ENCODE assay signal across 25 cellular contexts in genomic region chr6:88006559-88006958, GRCh38. TPM values are rescaled to one million over a fixed set of nuclear protein-coding genes. Genes with fewer than 3 reads are reported as not detected.
DNase-seq lines count a peak whose midpoint lies in the region; ATAC-seq and TF ChIP-seq lines count a peak whose summit lies in the region.
"Had no signal": no experiment of that assay in that cellular context is flagged by ENCODE, and none has a peak within 500 bp of the region (broad histone marks: within the 10 kb centered on the region; RNA-seq: fewer than 3 reads in every experiment).

No MANE protein-coding gene starts in this region.

- DNase-seq in NCI-H82 (lab: John Stamatoyannopoulos, UW) (peak; percentile 57), NCI-H82 treated with DMSO at 0.1 percent for 48 hours (lab: John Stamatoyannopoulos, UW; ENCODE audit: unreplicated experiment) (no peak), SK-N-DZ (ENCODE audit: low spot score) (peak; percentile 76), type B pancreatic cell (ENCODE audit: extremely low spot score, unreplicated experiment) (no peak), NCI-H748 (lab: John Stamatoyannopoulos, UW; ENCODE audit: unreplicated experiment) (no peak), body of pancreas (no peak)
- no peak for DNase-seq in stimulated activated CD4-positive, alpha-beta T cell treated with anti-CD3 and anti-CD28 coated beads, Interleukin-2, amount 100 ng/mL, for 24 hours
- DNase-seq: Calu3; CD8-positive, alpha-beta memory T cell; DMS53; EL; KG1; NCI-H1092 treated with DMSO at 0.1 percent for 48 hours; NCI-H1436 treated with DMSO at 0.1 percent for 48 hours; NCI-H2029 treated with DMSO at 0.1 percent for 48 hours; NCI-H2171 treated with DMSO at 0.1 percent for 48 hours; NCI-H446 treated with DMSO at 0.1 percent for 48 hours; NCI-H526 treated with DMSO at 0.1 percent for 48 hours; NK-92 treated with Interleukin-12 subunit alpha and Interleukin-12 subunit beta, amount 100 ng/mL, for 24 hours; Peyer's patch had no signal

- H3K27ac Mint-ChIP-seq in nephron (no peak overlapping the region), type B pancreatic cell (no peak overlapping the region)
- H3K27ac Mint-ChIP-seq: CD8-positive, alpha-beta memory T cell had no signal

- H3K36me3 Mint-ChIP-seq in nephron (ENCODE audit: low read depth) (no peaks in the 10 kb centered on the region), type B pancreatic cell (no peaks in the 10 kb centered on the region)
- H3K36me3 Mint-ChIP-seq: CD8-positive, alpha-beta memory T cell had no signal

- no peaks in the 10 kb centered on the region for H3K27me3 ChIP-seq in body of pancreas
- H3K27me3 ChIP-seq: Peyer's patch had no signal

- no peak overlapping the region for H3K4me3 ChIP-seq in body of pancreas
- H3K4me3 ChIP-seq: HAP-1, Peyer's patch had no signal

- H3K9me3 ChIP-seq in body of pancreas = no peaks in the 10 kb centered on the region
- H3K9me3 ChIP-seq: HAP-1, Peyer's patch had no signal

- H3K9me3 Mint-ChIP-seq in nephron (no peaks in the 10 kb centered on the region), type B pancreatic cell (no peaks in the 10 kb centered on the region)
- H3K9me3 Mint-ChIP-seq: CD8-positive, alpha-beta memory T cell had no signal

- ATAC-seq in body of pancreas = no peak

- 42 to 51% methylated on average over 12 of the region's 12 CpGs for WGBS in body of pancreas, 2 donors

- no peak overlapping the region for H3K27ac ChIP-seq in body of pancreas
- H3K27ac ChIP-seq: C4-2B, Peyer's patch had no signal

- H3K4me1 ChIP-seq in body of pancreas = peaks cover 5% of the 10 kb centered on the region
- H3K4me1 ChIP-seq: Peyer's patch had no signal

- peaks cover 29% of the 10 kb centered on the region for H3K4me1 Mint-ChIP-seq in nephron
- H3K4me1 Mint-ChIP-seq in type B pancreatic cell (ENCODE audit: unreplicated experiment) = peaks cover 21% of the 10 kb centered on the region
- H3K4me1 Mint-ChIP-seq: CD8-positive, alpha-beta memory T cell had no signal

- H3K36me3 ChIP-seq in body of pancreas (replicated peaks in 1 of 2; ENCODE audit: insufficient read depth in 1 of 2, low read depth in 2 of 2) = no peaks in the 10 kb centered on the region
- H3K36me3 ChIP-seq: HAP-1, Peyer's patch had no signal

- peak overlapping the region in 2 of 3 experiments; percentile 34 to 56 for H3K4me3 Mint-ChIP-seq in nephron
- H3K4me3 Mint-ChIP-seq in type B pancreatic cell = peak overlapping the region; percentile 69
- H3K4me3 Mint-ChIP-seq: CD8-positive, alpha-beta memory T cell had no signal

- TF ChIP-seq CTCF in nephron (IDR thresholded peaks at IDR 0.05; ENCODE audit: unreplicated experiment in 3 of 3) (no peak), type B pancreatic cell (conservative IDR thresholded peaks at IDR 0.05) (no peak), body of pancreas (IDR thresholded peaks at IDR 0.05) (no peak)

- intact Hi-C loops in body of pancreas (cut with DNase I) = no loop called here

- no peak for TF ChIP-seq POLR2A in body of pancreas (IDR thresholded peaks at IDR 0.05)

- no peaks in the 10 kb centered on the region for H3K27me3 Mint-ChIP-seq in nephron (ENCODE audit: low read depth)
- H3K27me3 Mint-ChIP-seq in type B pancreatic cell = peaks cover 25% of the 10 kb centered on the region

RNA-seq across cellular contexts. Expression of gene SPACA1, which starts 41.1 kb away (rescaled TPM):
- polyA plus RNA-seq in SK-N-DZ (2014; cell fraction: cytosol; rRNA removed) = not detected in 2 replicates
- polyA plus RNA-seq in SK-N-DZ (2014; cell fraction: nucleus; rRNA removed) = not detected in 2 replicates
- total RNA-seq in type B pancreatic cell (ENCODE audit: low replicate concordance) (not detected in 2 replicates), body of pancreas (not detected)
- total RNA-seq: Calu3; CD8-positive, alpha-beta memory T cell; HT1080; OCI-LY7; Peyer's patch had no signal
- polyA plus RNA-seq: CD8-positive, alpha-beta memory T cell had no signal

Comparison
In these comparisons a context has a peak if more than half of its experiments do, and no peak if none do; other contexts are left out.
1. DNase-seq: peak in NCI-H82 (single experiment) and SK-N-DZ (single experiment); none in NCI-H82 treated with DMSO at 0.1 percent for 48 hours (single experiment), type B pancreatic cell (single experiment), NCI-H748 (single experiment), stimulated activated CD4-positive, alpha-beta T cell treated with anti-CD3 and anti-CD28 coated beads, Interleukin-2, amount 100 ng/mL, for 24 hours (0 of 2) and body of pancreas (0 of 4).